In the genomic region with DNA sequence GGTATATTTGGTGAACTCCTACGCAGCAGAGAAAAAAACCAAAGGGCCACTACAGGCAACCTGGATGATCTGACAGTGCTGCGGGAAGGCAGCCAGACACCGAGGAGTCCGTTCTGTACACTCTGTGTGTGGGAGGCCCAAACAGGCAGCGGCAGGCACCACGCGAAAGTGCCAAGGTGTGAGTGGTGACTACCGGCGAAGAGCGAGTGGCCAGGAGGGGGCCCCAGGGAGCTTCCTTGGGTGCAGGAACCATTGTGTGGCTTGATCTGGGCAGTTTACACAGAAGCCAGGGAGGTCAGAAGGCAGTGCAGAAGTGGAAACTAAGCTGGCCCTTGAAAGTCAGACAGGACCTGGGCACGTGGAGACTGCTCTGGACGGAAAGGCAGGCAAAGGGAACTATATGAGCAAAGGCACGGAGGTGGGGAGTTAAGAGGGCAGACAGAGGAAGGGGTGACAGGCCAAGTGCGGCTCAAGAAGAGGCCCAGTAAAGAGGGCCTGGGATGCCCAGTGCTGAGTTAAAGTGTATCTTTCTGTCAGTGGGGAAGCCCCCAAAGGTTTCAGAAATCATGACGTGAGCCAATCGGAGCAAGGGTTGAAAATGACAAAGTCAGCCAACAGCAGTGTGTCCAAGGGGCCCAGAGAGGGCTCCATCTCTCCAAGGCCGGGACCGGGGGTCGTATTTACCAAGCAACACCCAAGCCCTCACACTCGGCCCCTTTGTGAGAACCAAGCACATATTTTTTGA, we compare ENCODE assay signal across 8 cellular contexts. TPM values are rescaled to one million over a fixed set of nuclear protein-coding genes. Genes with fewer than 3 reads are reported as not detected.
DNase-seq lines count a peak whose midpoint lies in the region; ATAC-seq and TF ChIP-seq lines count a peak whose summit lies in the region.

No MANE protein-coding gene starts in this region.

- no peaks in the 10 kb centered on the region for H3K27me3 Mint-ChIP-seq in activated T-helper 17 cell treated with anti-CD3 and anti-CD28 coated beads, Interleukin-2, amount 50 U/mL, for 72 hours
- no peaks in the 10 kb centered on the region for H3K27me3 Mint-ChIP-seq in glutamatergic neuron (ENCODE audit: unreplicated experiment)
- H3K27me3 Mint-ChIP-seq in progenitor cell of endocrine pancreas: no peaks in the 10 kb centered on the region

- H3K9ac ChIP-seq in DND-41 (ENCODE audit: low read depth, low read length): no peak overlapping the region
- H3K9ac ChIP-seq in MM.1S (ENCODE audit: low read length): no peak overlapping the region

- peak overlapping the region; percentile 43 for H3K4me3 Mint-ChIP-seq in activated T-helper 17 cell treated with anti-CD3 and anti-CD28 coated beads, Interleukin-2, amount 50 U/mL, for 72 hours
- H3K4me3 Mint-ChIP-seq in glutamatergic neuron (ENCODE audit: unreplicated experiment) (no peak overlapping the region), progenitor cell of endocrine pancreas (ENCODE audit: low read depth) (no peak overlapping the region)

- H3K36me3 ChIP-seq in DND-41 (ENCODE audit: insufficient read depth, low read length) (no peaks in the 10 kb centered on the region), MM.1S (replicated peaks; ENCODE audit: insufficient read depth, low read length) (peaks cover 6% of the 10 kb centered on the region; the same call in 1 of the 2 replicates)

- no peaks in the 10 kb centered on the region for H3K9me2 ChIP-seq in MM.1S (replicated peaks; ENCODE audit: insufficient read depth, low read length)

- H3K4me3 ChIP-seq in DND-41 (ENCODE audit: low read depth in 1 of 2, low read length in 2 of 2) (no peak overlapping the region), MM.1S (ENCODE audit: low read length) (no peak overlapping the region)

- TF ChIP-seq CTCF in DND-41 (IDR thresholded peaks at IDR 0.05; ENCODE audit: borderline replicate concordance, extremely low read depth, low read length, poor library complexity, severe bottlenecking): peak; percentile 54
- TF ChIP-seq CTCF in MM.1S (IDR thresholded peaks at IDR 0.05; ENCODE audit: low read length): peak; percentile 70
- no peak for TF ChIP-seq CTCF in glutamatergic neuron (IDR thresholded peaks at IDR 0.05; ENCODE audit: partially characterized antibody, unreplicated experiment)
- TF ChIP-seq CTCF in progenitor cell of endocrine pancreas (IDR thresholded peaks at IDR 0.05; ENCODE audit: unreplicated experiment): peak; percentile 55

- H2AFZ ChIP-seq in DND-41 (ENCODE audit: low read depth, low read length) (no peak overlapping the region), MM.1S (ENCODE audit: low read length) (no peak overlapping the region)

- H3K27ac ChIP-seq in DND-41 (ENCODE audit: low read length) (no peak overlapping the region), MM.1S (ENCODE audit: low read length) (peak overlapping the region; percentile 98; the same call in 1 of the 2 replicates)

- H3K36me3 Mint-ChIP-seq in activated T-helper 17 cell treated with anti-CD3 and anti-CD28 coated beads, Interleukin-2, amount 50 U/mL, for 72 hours (ENCODE audit: low read depth): peaks cover 18% of the 10 kb centered on the region
- H3K36me3 Mint-ChIP-seq in glutamatergic neuron (ENCODE audit: unreplicated experiment): peaks cover 9% of the 10 kb centered on the region
- H3K36me3 Mint-ChIP-seq in progenitor cell of endocrine pancreas (ENCODE audit: insufficient read depth): peaks cover 4% of the 10 kb centered on the region

- peaks cover 23% of the 10 kb centered on the region; the same call in 1 of the 2 replicates for H3K79me2 ChIP-seq in DND-41 (ENCODE audit: insufficient read depth, low read length)
- H3K79me2 ChIP-seq in MM.1S (ENCODE audit: low read length): peaks cover 94% of the 10 kb centered on the region

- DNase-seq in DND-41: peak; percentile 28
- DNase-seq in MM.1S: peak; percentile 63
- no peak for DNase-seq in glutamatergic neuron
- DNase-seq in progenitor cell of endocrine pancreas (ENCODE audit: low spot score, unreplicated experiment): no peak
- no peak for DNase-seq in NCI-H226

- H3K4me2 ChIP-seq in DND-41 (ENCODE audit: insufficient read depth, low read length): no peak overlapping the region
- H3K4me2 ChIP-seq in MM.1S (ENCODE audit: low read depth, low read length): peak overlapping the region; percentile 85

- peak overlapping the region; percentile 72 for H3K27ac Mint-ChIP-seq in activated T-helper 17 cell treated with anti-CD3 and anti-CD28 coated beads, Interleukin-2, amount 50 U/mL, for 72 hours
- peak overlapping the region; percentile 49 for H3K27ac Mint-ChIP-seq in glutamatergic neuron (ENCODE audit: unreplicated experiment)
- peak overlapping the region; percentile 86 for H3K27ac Mint-ChIP-seq in progenitor cell of endocrine pancreas

- H3K27me3 ChIP-seq in DND-41 (ENCODE audit: insufficient read depth, low read length, poor library complexity) (no peaks in the 10 kb centered on the region), MM.1S (replicated peaks; ENCODE audit: insufficient read depth, low read length) (no peaks in the 10 kb centered on the region)

- H3K4me1 Mint-ChIP-seq in activated T-helper 17 cell treated with anti-CD3 and anti-CD28 coated beads, Interleukin-2, amount 50 U/mL, for 72 hours: peaks cover 30% of the 10 kb centered on the region
- H3K4me1 Mint-ChIP-seq in glutamatergic neuron (ENCODE audit: low read depth, unreplicated experiment): peaks cover 27% of the 10 kb centered on the region
- peaks cover 28% of the 10 kb centered on the region for H3K4me1 Mint-ChIP-seq in progenitor cell of endocrine pancreas (ENCODE audit: low read depth)

- peaks cover 31% of the 10 kb centered on the region for H3F3A ChIP-seq in MM.1S (ENCODE audit: insufficient read depth, low read length)

- no peaks in the 10 kb centered on the region for H3K9me3 Mint-ChIP-seq in activated T-helper 17 cell treated with anti-CD3 and anti-CD28 coated beads, Interleukin-2, amount 50 U/mL, for 72 hours
- H3K9me3 Mint-ChIP-seq in glutamatergic neuron (ENCODE audit: unreplicated experiment): peaks cover 4% of the 10 kb centered on the region
- no peaks in the 10 kb centered on the region for H3K9me3 Mint-ChIP-seq in progenitor cell of endocrine pancreas (ENCODE audit: low read depth)

- H3K9me3 ChIP-seq in DND-41 (ENCODE audit: insufficient read depth, low read length, severe bottlenecking) (no peaks in the 10 kb centered on the region), MM.1S (replicated peaks; ENCODE audit: insufficient read depth, low read length) (no peaks in the 10 kb centered on the region)

- H4K20me1 ChIP-seq in DND-41 (ENCODE audit: insufficient read depth, low read length): peaks cover 35% of the 10 kb centered on the region; the same call in 1 of the 2 replicates
- H4K20me1 ChIP-seq in MM.1S (ENCODE audit: insufficient read depth, low read length): no peaks in the 10 kb centered on the region

- peak; percentile 70; the same call in 2 of the 3 replicates for ATAC-seq in DND-41 (ENCODE audit: insufficient read depth, low read depth)
- peak; percentile 71 for ATAC-seq in activated T-helper 17 cell treated with anti-CD3 and anti-CD28 coated beads, Interleukin-2, amount 50 U/mL, for 72 hours (replicated peaks)
- no peak for ATAC-seq in HG02623 (IDR thresholded peaks at IDR 0.05; ENCODE audit: unreplicated experiment)
- no peak for ATAC-seq in GM18858 (IDR thresholded peaks at IDR 0.05; ENCODE audit: unreplicated experiment)

- H3K4me1 ChIP-seq in DND-41 (ENCODE audit: insufficient read depth, low read length) (no peaks in the 10 kb centered on the region), MM.1S (ENCODE audit: low read length) (peaks cover 43% of the 10 kb centered on the region)

RNA-seq across cellular contexts. Expression of a gene that starts 10.6 kb away (rescaled TPM):
- 10 to 100 TPM; 31.5 to 36.5 TPM for total RNA-seq in activated T-helper 17 cell treated with anti-CD3 and anti-CD28 coated beads, Interleukin-2, amount 50 U/mL, for 72 hours
- total RNA-seq in glutamatergic neuron (ENCODE audit: unreplicated experiment): 81.0 TPM
- 67.3 and 71.7 TPM in 2 replicates for total RNA-seq in progenitor cell of endocrine pancreas

RNA-seq across cellular contexts. Expression of a gene that starts 55.0 kb away (rescaled TPM):
- total RNA-seq in activated T-helper 17 cell treated with anti-CD3 and anti-CD28 coated beads, Interleukin-2, amount 50 U/mL, for 72 hours: 100 to 1,000 TPM; 123 to 132 TPM
- total RNA-seq in glutamatergic neuron (ENCODE audit: unreplicated experiment) (402 TPM), progenitor cell of endocrine pancreas (246 and 250 TPM in 2 replicates)

Comparison
In these comparisons a context has a peak if more than half of its experiments do, and no peak if none do; other contexts are left out.
1. ATAC-seq: peak in DND-41 (single experiment) and activated T-helper 17 cell treated with anti-CD3 and anti-CD28 coated beads, Interleukin-2, amount 50 U/mL, for 72 hours (single experiment); none in HG02623 (single experiment) and GM18858 (single experiment).
2. DNase-seq: peak in DND-41 (single experiment) and MM.1S (single experiment); none in glutamatergic neuron (single experiment), progenitor cell of endocrine pancreas (single experiment) and NCI-H226 (single experiment).
3. Peak in every context shown above with its lines, with median percentiles within 50 percentile points of each other: H3K27ac Mint-ChIP-seq.